ENCODE assay signal across 8 cellular contexts in the genomic region with DNA sequence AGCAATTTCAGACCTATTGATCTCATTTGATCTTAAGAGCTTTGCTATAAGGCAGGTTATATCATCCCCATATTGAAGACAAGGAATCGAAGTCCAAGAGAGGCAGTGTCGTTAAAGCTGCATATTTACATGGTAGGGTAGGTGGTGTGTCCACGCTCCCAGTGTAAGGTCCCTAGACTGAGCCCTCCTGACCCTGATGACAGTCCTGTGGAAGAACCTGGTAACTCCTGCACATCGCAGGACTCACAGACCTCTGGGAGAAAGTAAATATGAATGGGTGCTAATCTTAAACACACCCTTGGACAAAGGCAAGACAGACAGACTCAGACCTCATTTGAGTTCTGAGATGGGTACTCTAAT. TPM values are rescaled to one million over a fixed set of nuclear protein-coding genes. Genes with fewer than 3 reads are reported as not detected.
A peak's percentile ranks its signal among the peaks of the same experiment; 100 is the strongest.
DNase-seq lines count a peak whose midpoint lies in the region; ATAC-seq, FAIRE-seq and TF ChIP-seq lines count a peak whose summit lies in the region.
"Had no signal": no experiment of that assay in that cellular context is flagged by ENCODE, and none has a peak within 500 bp of the region (broad histone marks: within the 10 kb centered on the region; RNA-seq: fewer than 3 reads in every experiment).

No MANE protein-coding gene starts in this region.

- TF ChIP-seq CTCF in activated CD8-positive, alpha-beta T cell treated with anti-CD3 and anti-CD28 coated beads for 36 hours (IDR thresholded peaks at IDR 0.05): no peak

- intact Hi-C loops in activated CD8-positive, alpha-beta T cell treated with anti-CD3 and anti-CD28 coated beads for 36 hours (cut with micrococcal nuclease): loop anchor here (5.0 kb wide), 2 partner anchors 58 to 73 kb away; no protein-coding TSS in a partner anchor

- H3K9me3 Mint-ChIP-seq in activated CD8-positive, alpha-beta T cell treated with anti-CD3 and anti-CD28 coated beads for 36 hours: no peaks in the 10 kb centered on the region

- POLR2A ChIA-PET in activated CD8-positive, alpha-beta T cell treated with anti-CD3 and anti-CD28 coated beads for 36 hours (lab: Charles Lee): interaction anchor here (0.7 to 0.8 kb wide), 2 partner anchors 13 to 103 kb away, joined by 3 to 4 read pairs; no protein-coding TSS in a partner anchor

- DNase-seq in activated CD8-positive, alpha-beta T cell treated with anti-CD3 and anti-CD28 coated beads for 36 hours: no peak
- DNase-seq in small intestine (no peak), GM19239 (ENCODE audit: insufficient read length, low spot score) (no peak), globus pallidus (ENCODE audit: low spot score) (no peak)
- no peak for DNase-seq in stimulated activated CD4-positive, alpha-beta T cell treated with anti-CD3 and anti-CD28 coated beads, Interleukin-4, amount 100 ng/mL, for 24 hours

- FAIRE-seq in small intestine (lab: Jason Lieb, UNC): no peak
- FAIRE-seq in GM19239 (lab: Jason Lieb, UNC): no peak

- peak overlapping the region; percentile 27 to 72 for H3K27ac ChIP-seq in small intestine (ENCODE audit: low read depth in 1 of 2, low read length in 1 of 2)
- H3K27ac ChIP-seq: HL-60 had no signal

- no peaks in the 10 kb centered on the region for H3K27me3 ChIP-seq in small intestine (ENCODE audit: control insufficient read depth in 2 of 2, insufficient read depth in 2 of 2, low read length in 2 of 2)

- WGBS in small intestine, 3 donors: 45 to 74% (median 50%) methylated on average over 4 of the region's 4 CpGs

- peaks cover 54% of the 10 kb centered on the region for H3K4me1 Mint-ChIP-seq in activated CD8-positive, alpha-beta T cell treated with anti-CD3 and anti-CD28 coated beads for 36 hours (ENCODE audit: low read depth)

- H3K4me1 ChIP-seq in small intestine (ENCODE audit: control insufficient read depth in 2 of 2, insufficient read depth in 1 of 2, low read depth in 1 of 2, low read length in 1 of 2): peaks cover 0 to 2% of the 10 kb centered on the region in 2 donors

- H3K4me3 Mint-ChIP-seq in activated CD8-positive, alpha-beta T cell treated with anti-CD3 and anti-CD28 coated beads for 36 hours: peak overlapping the region; percentile 75

- H3K4me3 ChIP-seq in small intestine (ENCODE audit: low read depth in 1 of 2, low read length in 2 of 2): no peak overlapping the region

- peak overlapping the region; percentile 49 for H3K27ac Mint-ChIP-seq in activated CD8-positive, alpha-beta T cell treated with anti-CD3 and anti-CD28 coated beads for 36 hours

- no peaks in the 10 kb centered on the region for H3K36me3 Mint-ChIP-seq in activated CD8-positive, alpha-beta T cell treated with anti-CD3 and anti-CD28 coated beads for 36 hours (ENCODE audit: low read depth)

- CTCF ChIA-PET in activated CD8-positive, alpha-beta T cell treated with anti-CD3 and anti-CD28 coated beads for 36 hours (lab: Charles Lee): interaction anchor here (0.7 to 1.7 kb wide), 10 partner anchors 10 to 163 kb away, joined by 3 to 18 read pairs (median 3); no protein-coding TSS in a partner anchor

- peak; percentile 6 for ATAC-seq in GM18909 (IDR thresholded peaks at IDR 0.05; ENCODE audit: poor library complexity, unreplicated experiment)
- ATAC-seq in GM21825 (IDR thresholded peaks at IDR 0.05; ENCODE audit: unreplicated experiment): peak; percentile 16
- no peak for ATAC-seq in activated CD8-positive, alpha-beta T cell treated with anti-CD3 and anti-CD28 coated beads for 36 hours

- H3K36me3 ChIP-seq in small intestine (ENCODE audit: control insufficient read depth in 2 of 2, insufficient read depth in 2 of 2, low read length in 2 of 2): no peaks in the 10 kb centered on the region

- no peaks in the 10 kb centered on the region for H3K9me3 ChIP-seq in small intestine (ENCODE audit: control insufficient read depth, low read depth)

- no peaks in the 10 kb centered on the region for H3K27me3 Mint-ChIP-seq in activated CD8-positive, alpha-beta T cell treated with anti-CD3 and anti-CD28 coated beads for 36 hours

RNA-seq across cellular contexts. Expression of gene HLA-DPB1, which starts 0.6 kb away (rescaled TPM):
- 10 to 100 TPM; 12.3 to 14.8 TPM for total RNA-seq in activated CD8-positive, alpha-beta T cell treated with anti-CD3 and anti-CD28 coated beads for 36 hours
- 100 to 1,000 TPM in 1 of 3 donors, 10 to 100 TPM in 2; 14.3 to 150 (median 66.8) TPM for polyA plus RNA-seq in small intestine

RNA-seq across cellular contexts. Expression of gene HLA-DPA1, which starts 1.7 kb away (rescaled TPM):
- 10 to 100 TPM; 27.6 to 27.9 TPM for total RNA-seq in activated CD8-positive, alpha-beta T cell treated with anti-CD3 and anti-CD28 coated beads for 36 hours
- 10 to 100 TPM in 2 of 3 donors, 1 to 10 TPM in 1; 9.4 to 86.7 (median 32.1) TPM for polyA plus RNA-seq in small intestine
